1 cellular context compared by ENCODE assay signal in the genomic region with DNA sequence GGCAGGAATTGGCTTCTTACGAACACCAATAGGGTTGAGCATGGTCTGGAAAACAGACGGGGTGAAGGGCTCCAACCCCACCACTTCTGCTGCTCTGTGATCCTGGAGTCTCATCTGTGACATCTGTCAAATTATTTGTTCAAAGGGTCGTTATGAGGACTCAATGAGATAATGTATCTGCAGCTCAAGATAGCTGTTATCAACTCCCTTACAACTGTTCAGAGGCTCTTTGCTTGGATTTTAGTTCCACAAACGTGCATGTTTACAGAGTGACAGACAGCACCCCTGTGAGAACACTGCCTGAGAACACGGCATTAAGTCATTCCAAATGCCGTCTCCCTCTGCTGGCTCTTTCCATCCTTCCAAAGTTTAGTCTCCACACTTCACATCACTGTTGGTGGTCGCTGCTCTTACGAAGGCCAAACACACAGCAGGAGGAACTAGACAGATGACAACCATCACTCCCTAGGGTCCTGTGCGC.
TF ChIP-seq lines count a peak whose summit lies in the region.

No MANE protein-coding gene starts in this region.

TF ChIP-seq in endothelial cell of umbilical vein, 7 proteins besides CTCF, POLR2A, EP300 and RAD21 (continued from another document):
- TF ChIP-seq POLR2AphosphoS5 (IDR thresholded peaks at IDR 0.05; ENCODE audit: insufficient read depth, low read depth, low read length): no peak
- TF ChIP-seq, protein P1, sequence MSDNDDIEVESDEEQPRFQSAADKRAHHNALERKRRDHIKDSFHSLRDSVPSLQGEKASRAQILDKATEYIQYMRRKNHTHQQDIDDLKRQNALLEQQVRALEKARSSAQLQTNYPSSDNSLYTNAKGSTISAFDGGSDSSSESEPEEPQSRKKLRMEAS (IDR thresholded peaks at IDR 0.05; ENCODE audit: insufficient read depth, insufficient read length): no peak
- TF ChIP-seq JUN (IDR thresholded peaks at IDR 0.05; ENCODE audit: borderline replicate concordance, insufficient read depth, insufficient read length, low read depth): no peak
- TF ChIP-seq EZH2 (IDR thresholded peaks at IDR 0.05; ENCODE audit: borderline replicate concordance, low read depth, low read length, severe bottlenecking): no peak
- TF ChIP-seq GATA2 (IDR thresholded peaks at IDR 0.05; ENCODE audit: insufficient read depth, insufficient read length, low read depth, low read length): no peak
TF ChIP-seq in endothelial cell of umbilical vein: peak in this region for 0.
